In genomic region chr1:228376651-228377631, GRCh38 we compare ENCODE assay signal across 13 cellular contexts. TPM values are rescaled to one million over a fixed set of nuclear protein-coding genes. Genes with fewer than 3 reads are reported as not detected.
A peak's percentile ranks its signal among the peaks of the same experiment; 100 is the strongest.
DNase-seq lines count a peak whose midpoint lies in the region; ATAC-seq, FAIRE-seq and TF ChIP-seq lines count a peak whose summit lies in the region.
"Had no signal": no experiment of that assay in that cellular context is flagged by ENCODE, and none has a peak within 500 bp of the region (broad histone marks: within the 10 kb centered on the region; RNA-seq: fewer than 3 reads in every experiment).

No MANE protein-coding gene starts in this region.

- TF ChIP-seq EP300 in K562 (IDR thresholded peaks at IDR 0.05; ENCODE audit: low read length) = no peak

- 93% methylated on average over 16 of the region's 31 CpGs for WGBS in mammary epithelial cell (ENCODE audit: low coverage, missing lambda C conversion rate)
- 87% methylated on average over 27 of the region's 31 CpGs for WGBS in K562 (ENCODE audit: insufficient coverage, low coverage, missing lambda C conversion rate)

- H3K36me3 Mint-ChIP-seq in MCF 10A (ENCODE audit: insufficient read depth, unreplicated experiment) = no peaks in the 10 kb centered on the region
- H3K36me3 Mint-ChIP-seq in naive thymus-derived CD4-positive, alpha-beta T cell = peaks cover 0 to 4% (median 0%) of the 10 kb centered on the region in 5 donors

- no peak for DNase-seq in MCF 10A (ENCODE audit: unreplicated experiment)
- DNase-seq in mammary epithelial cell = no peak
- no peak for DNase-seq in K562 (ENCODE audit: extremely low read depth in 1 of 4, low spot score in 3 of 4)
- peak in 1 of 9 donors; percentile 4 for DNase-seq in naive thymus-derived CD4-positive, alpha-beta T cell
- peak; percentile 63 for DNase-seq in upper lobe of right lung
- no peak for DNase-seq in AG20443 (ENCODE audit: low spot score)
- DNase-seq in AML-193 (lab: John Stamatoyannopoulos, UW) = no peak
- DNase-seq in DMS53 treated with DMSO at 0.1 percent for 48 hours (lab: John Stamatoyannopoulos, UW; ENCODE audit: unreplicated experiment) = no peak
- DNase-seq: activated T-cell treated with anti-CD3 and anti-CD28 coated beads for 4 hours; foreskin melanocyte; NCI-H2171; stimulated activated naive CD8-positive, alpha-beta T cell treated with anti-CD3 and anti-CD28 coated beads, Interleukin-15, amount 100 ng/mL, for 72 hours had no signal

- peaks cover 21% of the 10 kb centered on the region for H3K4me1 Mint-ChIP-seq in MCF 10A (ENCODE audit: insufficient read depth, unreplicated experiment)
- peaks cover 6 to 18% (median 8%) of the 10 kb centered on the region in 7 donors for H3K4me1 Mint-ChIP-seq in naive thymus-derived CD4-positive, alpha-beta T cell

- no peak for ATAC-seq in K562
- no peak for ATAC-seq in naive thymus-derived CD4-positive, alpha-beta T cell
- ATAC-seq in upper lobe of right lung = no peak

- H3K4me3 Mint-ChIP-seq in MCF 10A (ENCODE audit: unreplicated experiment) = peak overlapping the region; percentile 38
- H3K4me3 Mint-ChIP-seq in naive thymus-derived CD4-positive, alpha-beta T cell = peak overlapping the region in 7 of 10 donors; percentile 29 to 83 (median 45)

- H3K9me3 Mint-ChIP-seq in MCF 10A (ENCODE audit: unreplicated experiment) = no peaks in the 10 kb centered on the region
- no peaks in the 10 kb centered on the region for H3K9me3 Mint-ChIP-seq in naive thymus-derived CD4-positive, alpha-beta T cell
- H3K9me3 Mint-ChIP-seq: stimulated activated naive CD8-positive, alpha-beta T cell treated with anti-CD3 and anti-CD28 coated beads, Interleukin-15, amount 100 ng/mL, for 72 hours had no signal

- dilution Hi-C loops in mammary epithelial cell (cut with HindIII; ENCODE audit: low sequenced_read_pairs) = no loop called here

- POLR2A ChIA-PET in MCF 10A (lab: Yijun Ruan, JAX) (interaction anchor here (0.8 to 3.5 kb wide), 4 partner anchors 29 to 1056 kb away, joined by 3 to 21 read pairs (median 4); partner anchors contain the start of gene TRIM11), K562 (lab: Yijun Ruan, JAX) (interaction anchor here (0.6 to 2.0 kb wide), 3 partner anchors 10 to 137 kb away, joined by 3 to 5 read pairs (median 3); no protein-coding TSS in a partner anchor)
- POLR2A ChIA-PET in naive thymus-derived CD4-positive, alpha-beta T cell (lab: Charles Lee) = no interaction called here

- no peak for TF ChIP-seq RAD21 in K562 (CRISPR knock-in tag; conservative IDR thresholded peaks at IDR 0.05 in 1 of 2, IDR thresholded peaks at IDR 0.05 in 1 of 2)

- no peaks in the 10 kb centered on the region for H3K79me2 ChIP-seq in mammary epithelial cell (ENCODE audit: insufficient read depth, low read length)
- H3K79me2 ChIP-seq in K562 (ENCODE audit: control insufficient read depth, insufficient read depth, low read length) = no peaks in the 10 kb centered on the region

- no peak overlapping the region for H2AFZ ChIP-seq in mammary epithelial cell (ENCODE audit: low read depth, low read length)
- H2AFZ ChIP-seq in K562 (ENCODE audit: low read depth, low read length) = no peak overlapping the region

- H3K27ac ChIP-seq in mammary epithelial cell (ENCODE audit: insufficient read depth, low read depth, low read length) (no peak overlapping the region), K562 (ENCODE audit: extremely low read depth, low read depth, low read length) (no peak overlapping the region), upper lobe of right lung (no peak overlapping the region)
- no peak overlapping the region for H3K27ac ChIP-seq in naive thymus-derived CD4-positive, alpha-beta T cell (ENCODE audit: low read depth, low read length)

- no peak for FAIRE-seq in K562 (lab: Jason Lieb, UNC)
- FAIRE-seq: GM18507 had no signal

- H3K4me1 ChIP-seq in mammary epithelial cell (ENCODE audit: insufficient read depth, low read length) = peaks cover 19% of the 10 kb centered on the region
- H3K4me1 ChIP-seq in K562 (replicated peaks in 1 of 2; ENCODE audit: control insufficient read depth in 2 of 2, insufficient read depth in 2 of 2, low read length in 2 of 2) = peaks cover 10 to 70% of the 10 kb centered on the region in 2 experiments; a peak in 4 of 5 replicates
- no peaks in the 10 kb centered on the region for H3K4me1 ChIP-seq in naive thymus-derived CD4-positive, alpha-beta T cell (ENCODE audit: control insufficient read depth in 2 of 2, insufficient read depth in 2 of 2, low read length in 2 of 2)
- no peaks in the 10 kb centered on the region for H3K4me1 ChIP-seq in upper lobe of right lung

- H3K4me2 ChIP-seq in mammary epithelial cell (ENCODE audit: insufficient read depth, low read depth, low read length) = no peak overlapping the region
- no peak overlapping the region for H3K4me2 ChIP-seq in K562 (ENCODE audit: insufficient read depth, low read length)

- no peak for TF ChIP-seq POLR2A in K562 (conservative IDR thresholded peaks at IDR 0.05)

- no peak overlapping the region for H3K9ac ChIP-seq in mammary epithelial cell (ENCODE audit: insufficient read depth, low read length)
- H3K9ac ChIP-seq in K562 (ENCODE audit: insufficient read depth in 1 of 2, low read depth in 2 of 2, low read length in 2 of 2) = peak overlapping the region in 1 of 2 experiments; percentile 24; a peak in 1 of 4 replicates

- H4K20me1 ChIP-seq in mammary epithelial cell (ENCODE audit: insufficient read depth, low read length) (no peaks in the 10 kb centered on the region), K562 (replicated peaks; ENCODE audit: control insufficient read depth, insufficient read depth, low read length) (no peaks in the 10 kb centered on the region)

- TF ChIP-seq CTCF in MCF 10A (IDR thresholded peaks at IDR 0.05; ENCODE audit: unreplicated experiment) (no peak), mammary epithelial cell (conservative IDR thresholded peaks at IDR 0.05 in 1 of 2, IDR thresholded peaks at IDR 0.05 in 1 of 2; ENCODE audit: extremely low read depth in 1 of 2, insufficient read depth in 1 of 2, low read depth in 1 of 2, low read length in 2 of 2) (no peak), K562 (IDR thresholded peaks at IDR 0.05 in 2 of 3, conservative IDR thresholded peaks at IDR 0.05 in 1 of 3; ENCODE audit: insufficient read depth in 2 of 3, low read depth in 1 of 3, low read length in 3 of 3) (no peak), upper lobe of right lung (IDR thresholded peaks at IDR 0.05) (no peak)

- BruUV-seq in MCF 10A (replicated peaks; lab: Mats Ljungman, UMichigan) = no TSS peak
- no TSS peak for BruUV-seq in mammary epithelial cell (replicated peaks; lab: Mats Ljungman, UMichigan)
- no TSS peak for BruUV-seq in K562 (replicated peaks; lab: Mats Ljungman, UMichigan)

- H3K36me3 ChIP-seq in mammary epithelial cell (ENCODE audit: insufficient read depth, low read length) (no peaks in the 10 kb centered on the region), K562 (ENCODE audit: control insufficient read depth, insufficient read depth, low read length) (peaks cover 10% of the 10 kb centered on the region; the same call in 1 of the 3 replicates), upper lobe of right lung (no peaks in the 10 kb centered on the region)
- peaks cover 0 to 7% (median 0%) of the 10 kb centered on the region in 3 experiments for H3K36me3 ChIP-seq in naive thymus-derived CD4-positive, alpha-beta T cell (ENCODE audit: control insufficient read depth in 2 of 3, insufficient read depth in 3 of 3, low read length in 3 of 3)

- intact Hi-C loops in MCF 10A (cut with micrococcal nuclease) = loop anchor here (5.0 kb wide), 2 partner anchors 125 to 165 kb away; no protein-coding TSS in a partner anchor
- intact Hi-C loops in mammary epithelial cell (cut with micrococcal nuclease) = no loop called here
- intact Hi-C loops in K562 (cut with micrococcal nuclease) = no loop called here
- intact Hi-C loops in naive thymus-derived CD4-positive, alpha-beta T cell (cut with micrococcal nuclease) = loop anchor here in 1 of 2 donors (5.0 kb wide), 1 partner anchor 125 kb away; no protein-coding TSS in a partner anchor
- intact Hi-C loops in upper lobe of right lung (cut with DNase I) = no loop called here

- no peak overlapping the region for H3K27ac Mint-ChIP-seq in MCF 10A (ENCODE audit: low read depth, unreplicated experiment)
- no peak overlapping the region for H3K27ac Mint-ChIP-seq in naive thymus-derived CD4-positive, alpha-beta T cell
- H3K27ac Mint-ChIP-seq: stimulated activated naive CD8-positive, alpha-beta T cell treated with anti-CD3 and anti-CD28 coated beads, Interleukin-15, amount 100 ng/mL, for 72 hours had no signal

- no peak overlapping the region for H3K4me3 ChIP-seq in mammary epithelial cell (replicated peaks in 1 of 3; ENCODE audit: insufficient read depth in 1 of 3, low read depth in 2 of 3, low read length in 3 of 3)
- no peak overlapping the region for H3K4me3 ChIP-seq in K562
- no peak overlapping the region for H3K4me3 ChIP-seq in naive thymus-derived CD4-positive, alpha-beta T cell (ENCODE audit: low read length)
- H3K4me3 ChIP-seq in upper lobe of right lung = no peak overlapping the region

- H3K9me3 ChIP-seq in mammary epithelial cell (replicated peaks; ENCODE audit: insufficient read depth, low read length) (no peaks in the 10 kb centered on the region), K562 (replicated peaks; ENCODE audit: control insufficient read depth, insufficient read depth, low read depth, low read length) (no peaks in the 10 kb centered on the region), upper lobe of right lung (no peaks in the 10 kb centered on the region)
- H3K9me3 ChIP-seq in naive thymus-derived CD4-positive, alpha-beta T cell (ENCODE audit: control insufficient read depth in 2 of 3, low read length in 3 of 3) = no peaks in the 10 kb centered on the region

- in situ Hi-C loops in mammary epithelial cell (cut with MboI; ENCODE audit: low sequenced_read_pairs in 2 of 2) (no loop called here), K562 (cut with MboI) (no loop called here)

- H3K27me3 ChIP-seq in mammary epithelial cell (ENCODE audit: insufficient read depth, low read length) = peaks cover 3% of the 10 kb centered on the region
- no peaks in the 10 kb centered on the region for H3K27me3 ChIP-seq in K562 (ENCODE audit: control insufficient read depth in 2 of 2, insufficient read depth in 2 of 2, low read length in 2 of 2)
- H3K27me3 ChIP-seq in naive thymus-derived CD4-positive, alpha-beta T cell (ENCODE audit: control insufficient read depth in 2 of 2, insufficient read depth in 2 of 2, low read length in 2 of 2) = peaks cover 0 to 4% of the 10 kb centered on the region in 2 donors
- no peaks in the 10 kb centered on the region for H3K27me3 ChIP-seq in upper lobe of right lung

- CTCF ChIA-PET in MCF 10A (lab: Yijun Ruan, JAX) (interaction anchor here (0.7 to 1.0 kb wide), 2 partner anchors 78 to 79 kb away, joined by 3 to 7 read pairs; no protein-coding TSS in a partner anchor), mammary epithelial cell (lab: Charles Lee; ENCODE audit: low non-redundant PET) (no interaction called here), K562 (lab: Yijun Ruan, JAX; ENCODE audit: low intra/inter-chr PET ratio) (no interaction called here)
- CTCF ChIA-PET in naive thymus-derived CD4-positive, alpha-beta T cell (lab: Charles Lee) = no interaction called here

- H3K9me1 ChIP-seq in K562 (ENCODE audit: control insufficient read depth, insufficient read depth, low read length) = no peaks in the 10 kb centered on the region

- no peaks in the 10 kb centered on the region for H3K27me3 Mint-ChIP-seq in MCF 10A (ENCODE audit: insufficient read depth, unreplicated experiment)
- H3K27me3 Mint-ChIP-seq in naive thymus-derived CD4-positive, alpha-beta T cell = peaks cover 0 to 32% (median 7%) of the 10 kb centered on the region in 5 donors

RNA-seq across cellular contexts. Expression of gene TRIM11, which starts 29.7 kb away (rescaled TPM):
- total RNA-seq in MCF 10A (2022) = 56.5 and 60.3 TPM in 2 replicates
- 10 to 100 TPM; 29.8 to 39.6 TPM for total RNA-seq in mammary epithelial cell
- 17.3 TPM for polyA plus RNA-seq in mammary epithelial cell
- polyA minus RNA-seq in mammary epithelial cell = 34.0 TPM
- 106 and 219 TPM in 2 replicates for total RNA-seq in K562 (2011; cell fraction: chromatin; rRNA removed; ENCODE audit: low replicate concordance)
- 114 and 116 TPM in 2 replicates for total RNA-seq in K562 (2011; cell fraction: nucleolus; rRNA removed)
- total RNA-seq in K562 (2011; cell fraction: nucleoplasm; rRNA removed) = 107 and 126 TPM in 2 replicates
- 45.1 and 49.1 TPM in 2 replicates for total RNA-seq in K562 (2014; rRNA removed)
- total RNA-seq in K562 (2014; rRNA removed; fragmentation: Illumina TruSeq; extraction: Trizol) = 14.8 and 18.0 TPM in 2 replicates
- total RNA-seq in K562 (2015; rRNA removed; fragmentation: Illumina TruSeq; extraction: Trizol) = 29.7 and 29.8 TPM in 2 replicates
- total RNA-seq in K562 (2021) = 64.3 and 66.8 TPM in 2 replicates
- polyA plus RNA-seq in K562 (2011; rRNA removed) = 17.5 and 26.5 TPM in 2 replicates
- polyA plus RNA-seq in K562 (2011; cell fraction: cytosol; rRNA removed) = 15.7 and 25.5 TPM in 2 replicates
- polyA plus RNA-seq in K562 (2011; cell fraction: nucleus; rRNA removed) = 67.6 and 116 TPM in 2 replicates
- polyA plus RNA-seq in K562 (2012) = 33.4 and 43.7 TPM in 2 replicates
- polyA plus RNA-seq in K562 (2014; fragmentation: Illumina TruSeq; extraction: Trizol) = 33.7 and 35.0 TPM in 2 replicates
- polyA plus RNA-seq in K562 (2014; fragmentation: Nextera tagmentation; extraction: Ambion mirVana) = 1 to 10 TPM; 3.6 to 3.8 TPM
- polyA plus RNA-seq in K562 (2014; rRNA removed) = 34.4 and 43.0 TPM in 2 replicates
- 24.4 and 25.6 TPM in 2 replicates for polyA minus RNA-seq in K562 (2011; rRNA and poly(A)+ RNA removed)
- 22.2 and 23.9 TPM in 2 replicates for polyA minus RNA-seq in K562 (2011; cell fraction: cytosol; rRNA and poly(A)+ RNA removed)
- polyA minus RNA-seq in K562 (2011; cell fraction: nucleus; rRNA and poly(A)+ RNA removed) = 42.0 and 46.8 TPM in 2 replicates
- 10 to 100 TPM; 36.0 to 64.9 (median 48.2) TPM for total RNA-seq in naive thymus-derived CD4-positive, alpha-beta T cell
- polyA plus RNA-seq in naive thymus-derived CD4-positive, alpha-beta T cell = 10 to 100 TPM; 11.8 to 22.4 TPM
- 22.8 TPM for total RNA-seq in upper lobe of right lung

RNA-seq across cellular contexts. Expression of gene TRIM17, which starts 39.7 kb away (rescaled TPM):
- total RNA-seq in MCF 10A (2022) (not detected in 2 replicates), mammary epithelial cell (1 to 10 TPM; 1.9 to 6.7 TPM), K562 (2014; rRNA removed) (not detected in 2 replicates), K562 (2014; rRNA removed; fragmentation: Illumina TruSeq; extraction: Trizol) (not detected in 2 replicates), K562 (2015; rRNA removed; fragmentation: Illumina TruSeq; extraction: Trizol) (not detected in 2 replicates), K562 (2021) (not detected in 2 replicates), upper lobe of right lung (2.6 TPM)
- polyA plus RNA-seq in mammary epithelial cell (0.27 TPM), K562 (2011; rRNA removed) (not detected in 2 replicates), K562 (2014; fragmentation: Illumina TruSeq; extraction: Trizol) (not detected in 2 replicates), K562 (2014; fragmentation: Nextera tagmentation; extraction: Ambion mirVana) (not detected), K562 (2014; rRNA removed) (not detected in 2 replicates)
- not detected for polyA minus RNA-seq in mammary epithelial cell
- not detected in 2 replicates for total RNA-seq in K562 (2011; cell fraction: chromatin; rRNA removed; ENCODE audit: low replicate concordance)
- total RNA-seq in K562 (2011; cell fraction: nucleolus; rRNA removed) = 0.26 TPM in 1 of 2 replicates, not detected in the other
- not detected in 2 replicates for total RNA-seq in K562 (2011; cell fraction: nucleoplasm; rRNA removed)
- not detected in 2 replicates for polyA plus RNA-seq in K562 (2011; cell fraction: cytosol; rRNA removed)
- 0.07 TPM in 1 of 2 replicates, not detected in the other for polyA plus RNA-seq in K562 (2011; cell fraction: nucleus; rRNA removed)
- polyA plus RNA-seq in K562 (2012) = 0.35 and 0.83 TPM in 2 replicates
- polyA minus RNA-seq in K562 (2011; rRNA and poly(A)+ RNA removed) = not detected in 2 replicates
- polyA minus RNA-seq in K562 (2011; cell fraction: cytosol; rRNA and poly(A)+ RNA removed) = not detected in 2 replicates
- polyA minus RNA-seq in K562 (2011; cell fraction: nucleus; rRNA and poly(A)+ RNA removed) = not detected in 2 replicates
- 1 to 10 TPM in 3 of 5 experiments, under 1 TPM in 2; 0.92 to 2.5 (median 1.8) TPM for total RNA-seq in naive thymus-derived CD4-positive, alpha-beta T cell
- polyA plus RNA-seq in naive thymus-derived CD4-positive, alpha-beta T cell = under 1 TPM; 0.18 to 0.44 TPM
